ENCODE assay signal across 10 cellular contexts in genomic region chr11:67698247-67698646, GRCh38. TPM values are rescaled to one million over a fixed set of nuclear protein-coding genes. Genes with fewer than 3 reads are reported as not detected.
DNase-seq lines count a peak whose midpoint lies in the region; ATAC-seq, FAIRE-seq and TF ChIP-seq lines count a peak whose summit lies in the region.
"Had no signal": no experiment of that assay in that cellular context is flagged by ENCODE, and none has a peak within 500 bp of the region (broad histone marks: within the 10 kb centered on the region; RNA-seq: fewer than 3 reads in every experiment).

No MANE protein-coding gene starts in this region.

- H3K4me1 Mint-ChIP-seq in activated naive CD8-positive, alpha-beta T cell treated with anti-CD3 and anti-CD28 coated beads, Interleukin-2, amount 10 ng/mL, durations not matched to agents 7 days and 5 days: no peaks in the 10 kb centered on the region
- H3K4me1 Mint-ChIP-seq in stimulated activated naive CD8-positive, alpha-beta T cell treated with anti-CD3 and anti-CD28 coated beads, Interleukin-15, amount 100 ng/mL, for 72 hours: no peaks in the 10 kb centered on the region
- H3K4me1 Mint-ChIP-seq in naive thymus-derived CD8-positive, alpha-beta T cell: no peaks in the 10 kb centered on the region

- POLR2A ChIA-PET in HepG2 (lab: Yijun Ruan, JAX): no interaction called here
- POLR2A ChIA-PET in activated naive CD8-positive, alpha-beta T cell treated with anti-CD3 and anti-CD28 coated beads, Interleukin-2, amount 10 ng/mL, durations not matched to agents 7 days and 5 days (lab: Charles Lee): interaction anchor here (0.7 kb wide), 1 partner anchor 69 kb away, joined by 3 read pairs; no protein-coding TSS in a partner anchor
- POLR2A ChIA-PET in naive thymus-derived CD8-positive, alpha-beta T cell (lab: Charles Lee): no interaction called here

- TF ChIP-seq POLR2A in HepG2 (IDR thresholded peaks at IDR 0.05; ENCODE audit: insufficient read depth in 1 of 2, low read depth in 2 of 2, low read length in 2 of 2) (no peak), right lobe of liver (IDR thresholded peaks at IDR 0.05) (no peak)

- H3K4me3 Mint-ChIP-seq in activated naive CD8-positive, alpha-beta T cell treated with anti-CD3 and anti-CD28 coated beads, Interleukin-2, amount 10 ng/mL, durations not matched to agents 7 days and 5 days: no peak overlapping the region
- no peak overlapping the region for H3K4me3 Mint-ChIP-seq in stimulated activated naive CD8-positive, alpha-beta T cell treated with anti-CD3 and anti-CD28 coated beads, Interleukin-15, amount 100 ng/mL, for 72 hours
- H3K4me3 Mint-ChIP-seq in naive thymus-derived CD8-positive, alpha-beta T cell: no peak overlapping the region

- no peak overlapping the region for H3K9ac ChIP-seq in HepG2 (ENCODE audit: insufficient read depth, low read depth, low read length)
- H3K9ac ChIP-seq: parathyroid adenoma had no signal

- whole genome bisulfite sequencing in HepG2 (ENCODE audit: low lambda C conversion rate): 5% methylated on average over 5 of the region's 6 CpGs
- WGBS in right lobe of liver (ENCODE audit: insufficient coverage, low coverage, low lambda C conversion rate, missing lambda C conversion rate): 64% methylated on average over 3 of the region's 6 CpGs

- DNase-seq in HepG2 (ENCODE audit: low spot score) (peak; percentile 49), right lobe of liver (no peak), sciatic nerve (ENCODE audit: low spot score) (no peak), Right ventricle myocardium inferior (ENCODE audit: missing footprints) (no peak)
- no peak for DNase-seq in activated naive CD8-positive, alpha-beta T cell treated with anti-CD3 and anti-CD28 coated beads, Interleukin-2, amount 10 ng/mL, durations not matched to agents 7 days and 5 days
- DNase-seq in stimulated activated naive CD8-positive, alpha-beta T cell treated with anti-CD3 and anti-CD28 coated beads, Interleukin-15, amount 100 ng/mL, for 72 hours: peak in 1 of 2 donors; percentile 22
- DNase-seq in naive thymus-derived CD8-positive, alpha-beta T cell: no peak
- DNase-seq: stimulated activated naive CD4-positive, alpha-beta T cell had no signal

- H3K27me3 Mint-ChIP-seq in activated naive CD8-positive, alpha-beta T cell treated with anti-CD3 and anti-CD28 coated beads, Interleukin-2, amount 10 ng/mL, durations not matched to agents 7 days and 5 days: peaks cover 16% of the 10 kb centered on the region
- H3K27me3 Mint-ChIP-seq in stimulated activated naive CD8-positive, alpha-beta T cell treated with anti-CD3 and anti-CD28 coated beads, Interleukin-15, amount 100 ng/mL, for 72 hours: no peaks in the 10 kb centered on the region
- H3K27me3 Mint-ChIP-seq in naive thymus-derived CD8-positive, alpha-beta T cell: peaks cover 0 to 10% (median 4%) of the 10 kb centered on the region in 5 donors

- H3K27ac ChIP-seq in HepG2 (ENCODE audit: extremely low read length, insufficient read depth, low read length) (no peak overlapping the region), right lobe of liver (no peak overlapping the region)
- H3K27ac ChIP-seq: parathyroid adenoma had no signal

- H3K4me2 ChIP-seq in HepG2 (ENCODE audit: low read depth, low read length): no peak overlapping the region

- no peaks in the 10 kb centered on the region for H3K36me3 ChIP-seq in HepG2 (replicated peaks in 1 of 2; ENCODE audit: control insufficient read depth in 1 of 2, insufficient read depth in 2 of 2, low read length in 2 of 2)
- no peaks in the 10 kb centered on the region for H3K36me3 ChIP-seq in right lobe of liver

- no peak for TF ChIP-seq RAD21 in HepG2 (CRISPR knock-in tag; IDR thresholded peaks at IDR 0.05)

- H3K4me1 ChIP-seq in HepG2 (ENCODE audit: insufficient read depth, low read length): peaks cover 22% of the 10 kb centered on the region
- no peaks in the 10 kb centered on the region for H3K4me1 ChIP-seq in right lobe of liver
- H3K4me1 ChIP-seq: parathyroid adenoma had no signal

- TF ChIP-seq EP300 in HepG2 (IDR thresholded peaks at IDR 0.05; ENCODE audit: low read depth in 2 of 2, low read length in 2 of 2) (no peak), HepG2 (CRISPR knock-in tag; IDR thresholded peaks at IDR 0.05; ENCODE audit: borderline replicate concordance) (no peak)

- TF ChIP-seq CTCF in HepG2 (CRISPR knock-in tag; IDR thresholded peaks at IDR 0.05) (peak; percentile 61), right lobe of liver (IDR thresholded peaks at IDR 0.05) (no peak), LNCAP (IDR thresholded peaks at IDR 0.05) (0 out of 2 replicates have a peak, but pooled peaks have one; percentile 25)

- in situ Hi-C loops in HepG2 (cut with HindIII; ENCODE audit: extremely low pct_ligation_motif_present, low pct_unique_long_range_greater_than_20kb): no loop called here

- H3K9me3 ChIP-seq in HepG2 (ENCODE audit: low read length) (no peaks in the 10 kb centered on the region), right lobe of liver (no peaks in the 10 kb centered on the region)

- no peaks in the 10 kb centered on the region for H3K9me3 Mint-ChIP-seq in activated naive CD8-positive, alpha-beta T cell treated with anti-CD3 and anti-CD28 coated beads, Interleukin-2, amount 10 ng/mL, durations not matched to agents 7 days and 5 days
- no peaks in the 10 kb centered on the region for H3K9me3 Mint-ChIP-seq in stimulated activated naive CD8-positive, alpha-beta T cell treated with anti-CD3 and anti-CD28 coated beads, Interleukin-15, amount 100 ng/mL, for 72 hours
- peaks cover 0 to 1% (median 0%) of the 10 kb centered on the region in 9 donors for H3K9me3 Mint-ChIP-seq in naive thymus-derived CD8-positive, alpha-beta T cell

- no TSS peak for BruUV-seq in HepG2 (replicated peaks; lab: Mats Ljungman, UMichigan)

- no peak overlapping the region for H3K27ac Mint-ChIP-seq in activated naive CD8-positive, alpha-beta T cell treated with anti-CD3 and anti-CD28 coated beads, Interleukin-2, amount 10 ng/mL, durations not matched to agents 7 days and 5 days
- H3K27ac Mint-ChIP-seq in stimulated activated naive CD8-positive, alpha-beta T cell treated with anti-CD3 and anti-CD28 coated beads, Interleukin-15, amount 100 ng/mL, for 72 hours: no peak overlapping the region
- no peak overlapping the region for H3K27ac Mint-ChIP-seq in naive thymus-derived CD8-positive, alpha-beta T cell

- H2AFZ ChIP-seq in HepG2 (ENCODE audit: low read length): no peak overlapping the region
- H2AFZ ChIP-seq: parathyroid adenoma had no signal

- intact Hi-C loops in HepG2 (cut with micrococcal nuclease; ENCODE audit: unreplicated experiment): no loop called here
- intact Hi-C loops in right lobe of liver (cut with DNase I): no loop called here
- intact Hi-C loops in sciatic nerve (cut with DNase I): no loop called here
- intact Hi-C loops in Right ventricle myocardium inferior (cut with DNase I): no loop called here

- H3K79me2 ChIP-seq in HepG2 (ENCODE audit: insufficient read depth, low read length): no peaks in the 10 kb centered on the region
- H3K79me2 ChIP-seq: parathyroid adenoma had no signal

- CTCF ChIA-PET in HepG2 (lab: Yijun Ruan, JAX; ENCODE audit: low intra/inter-chr PET ratio, low total read pairs): no interaction called here

- H3K4me3 ChIP-seq in HepG2 (replicated peaks in 1 of 3; ENCODE audit: insufficient read depth in 1 of 3, low read depth in 2 of 3, low read length in 3 of 3) (no peak overlapping the region), right lobe of liver (no peak overlapping the region)

- FAIRE-seq in HepG2 (lab: Jason Lieb, UNC): peak; percentile 54

- H4K20me1 ChIP-seq in HepG2 (ENCODE audit: insufficient read depth, low read length): no peaks in the 10 kb centered on the region

- H3K27me3 ChIP-seq in HepG2 (ENCODE audit: control insufficient read depth in 1 of 2, insufficient read depth in 2 of 2, low read length in 2 of 2) (peaks cover 0 to 26% of the 10 kb centered on the region in 2 experiments; a peak in 3 of 5 replicates), right lobe of liver (no peaks in the 10 kb centered on the region)

- ATAC-seq in HepG2 (peak; percentile 98), right lobe of liver (no peak), sciatic nerve (no peak), Right ventricle myocardium inferior (no peak)
- ATAC-seq in activated naive CD8-positive, alpha-beta T cell treated with anti-CD3 and anti-CD28 coated beads, Interleukin-2, amount 10 ng/mL, durations not matched to agents 7 days and 5 days (ENCODE audit: low read depth): peak; percentile 63
- ATAC-seq in stimulated activated naive CD8-positive, alpha-beta T cell treated with anti-CD3 and anti-CD28 coated beads, Interleukin-15, amount 100 ng/mL, for 72 hours: peak; percentile 67
- no peak for ATAC-seq in naive thymus-derived CD8-positive, alpha-beta T cell

- H3K36me3 Mint-ChIP-seq in activated naive CD8-positive, alpha-beta T cell treated with anti-CD3 and anti-CD28 coated beads, Interleukin-2, amount 10 ng/mL, durations not matched to agents 7 days and 5 days: no peaks in the 10 kb centered on the region
- H3K36me3 Mint-ChIP-seq in naive thymus-derived CD8-positive, alpha-beta T cell: no peaks in the 10 kb centered on the region

RNA-seq across cellular contexts. Expression of gene ALDH3B2, which starts 23.8 kb away (rescaled TPM):
- total RNA-seq in HepG2 (2016; rRNA removed; fragmentation: Illumina TruSeq; extraction: Trizol) (not detected in 2 replicates), right lobe of liver (not detected), sciatic nerve (not detected), Right ventricle myocardium inferior (not detected)
- not detected in 2 replicates for total RNA-seq in HepG2 (2016; cell fraction: cytosol; rRNA removed; fragmentation: Illumina TruSeq; extraction: Trizol; ENCODE audit: low read depth)
- total RNA-seq in HepG2 (2016; cell fraction: insoluble cytoplasmic fraction; rRNA removed; fragmentation: Illumina TruSeq; extraction: Trizol): not detected in 2 replicates
- total RNA-seq in HepG2 (2016; cell fraction: membrane; rRNA removed; fragmentation: Illumina TruSeq; extraction: Trizol): not detected in 2 replicates
- not detected in 2 replicates for total RNA-seq in HepG2 (2016; cell fraction: nucleus; rRNA removed; fragmentation: Illumina TruSeq; extraction: Trizol)
- not detected in 2 replicates for polyA plus RNA-seq in HepG2 (2011; rRNA removed)
- not detected in 2 replicates for polyA plus RNA-seq in HepG2 (2011; cell fraction: cytosol; rRNA removed)
- not detected in 2 replicates for polyA plus RNA-seq in HepG2 (2011; cell fraction: nucleus; rRNA removed)
- polyA plus RNA-seq in HepG2 (2012): not detected in 2 replicates
- not detected in 2 replicates for polyA plus RNA-seq in HepG2 (2016; cell fraction: cytosol; fragmentation: Illumina TruSeq; extraction: Trizol; ENCODE audit: low read depth)
- polyA plus RNA-seq in HepG2 (2016; cell fraction: insoluble cytoplasmic fraction; fragmentation: Illumina TruSeq; extraction: Trizol; ENCODE audit: low read depth): not detected in 2 replicates
- not detected in 2 replicates for polyA plus RNA-seq in HepG2 (2016; cell fraction: membrane; fragmentation: Illumina TruSeq; extraction: Trizol; ENCODE audit: low read depth)
- polyA plus RNA-seq in HepG2 (2016; cell fraction: nucleus; fragmentation: Illumina TruSeq; extraction: Trizol; ENCODE audit: insufficient read depth, low read depth): not detected in 2 replicates
- not detected in 2 replicates for polyA minus RNA-seq in HepG2 (2011; rRNA and poly(A)+ RNA removed; ENCODE audit: low replicate concordance)
- not detected in 2 replicates for polyA minus RNA-seq in HepG2 (2011; cell fraction: cytosol; rRNA and poly(A)+ RNA removed)
- not detected in 2 replicates for polyA minus RNA-seq in HepG2 (2011; cell fraction: nucleus; rRNA and poly(A)+ RNA removed)
- total RNA-seq in activated naive CD8-positive, alpha-beta T cell treated with anti-CD3 and anti-CD28 coated beads, Interleukin-2, amount 10 ng/mL, durations not matched to agents 7 days and 5 days: not detected
- not detected for total RNA-seq in naive thymus-derived CD8-positive, alpha-beta T cell
- polyA plus RNA-seq in naive thymus-derived CD8-positive, alpha-beta T cell: not detected

RNA-seq across cellular contexts. Expression of gene ACY3, which starts 47.7 kb away (rescaled TPM):
- total RNA-seq in HepG2 (2016; rRNA removed; fragmentation: Illumina TruSeq; extraction: Trizol) (3.3 and 3.4 TPM in 2 replicates), right lobe of liver (10 to 100 TPM in 4 of 6 experiments, 1 to 10 TPM in 2; 6.8 to 17.9 (median 12.4) TPM), sciatic nerve (0.45 TPM), Right ventricle myocardium inferior (not detected)
- 1.1 and 1.2 TPM in 2 replicates for total RNA-seq in HepG2 (2016; cell fraction: cytosol; rRNA removed; fragmentation: Illumina TruSeq; extraction: Trizol; ENCODE audit: low read depth)
- 3.4 and 4.0 TPM in 2 replicates for total RNA-seq in HepG2 (2016; cell fraction: insoluble cytoplasmic fraction; rRNA removed; fragmentation: Illumina TruSeq; extraction: Trizol)
- 1.5 and 1.9 TPM in 2 replicates for total RNA-seq in HepG2 (2016; cell fraction: membrane; rRNA removed; fragmentation: Illumina TruSeq; extraction: Trizol)
- total RNA-seq in HepG2 (2016; cell fraction: nucleus; rRNA removed; fragmentation: Illumina TruSeq; extraction: Trizol): 1.6 and 1.7 TPM in 2 replicates
- 3.7 and 7.6 TPM in 2 replicates for polyA plus RNA-seq in HepG2 (2011; rRNA removed)
- polyA plus RNA-seq in HepG2 (2011; cell fraction: cytosol; rRNA removed): 3.7 and 4.0 TPM in 2 replicates
- polyA plus RNA-seq in HepG2 (2011; cell fraction: nucleus; rRNA removed): 8.6 and 13.6 TPM in 2 replicates
- 3.9 and 4.4 TPM in 2 replicates for polyA plus RNA-seq in HepG2 (2012)
- 0.75 and 1.2 TPM in 2 replicates for polyA plus RNA-seq in HepG2 (2016; cell fraction: cytosol; fragmentation: Illumina TruSeq; extraction: Trizol; ENCODE audit: low read depth)
- 3.5 and 4.2 TPM in 2 replicates for polyA plus RNA-seq in HepG2 (2016; cell fraction: insoluble cytoplasmic fraction; fragmentation: Illumina TruSeq; extraction: Trizol; ENCODE audit: low read depth)
- polyA plus RNA-seq in HepG2 (2016; cell fraction: membrane; fragmentation: Illumina TruSeq; extraction: Trizol; ENCODE audit: low read depth): 1.7 and 1.9 TPM in 2 replicates
- 6.5 and 6.8 TPM in 2 replicates for polyA plus RNA-seq in HepG2 (2016; cell fraction: nucleus; fragmentation: Illumina TruSeq; extraction: Trizol; ENCODE audit: insufficient read depth, low read depth)
- polyA minus RNA-seq in HepG2 (2011; rRNA and poly(A)+ RNA removed; ENCODE audit: low replicate concordance): 3.0 TPM in 1 of 2 replicates, not detected in the other
- polyA minus RNA-seq in HepG2 (2011; cell fraction: cytosol; rRNA and poly(A)+ RNA removed): 2.1 and 2.2 TPM in 2 replicates
- polyA minus RNA-seq in HepG2 (2011; cell fraction: nucleus; rRNA and poly(A)+ RNA removed): 0.90 and 1.1 TPM in 2 replicates
- under 1 TPM; 0.33 to 0.57 TPM for total RNA-seq in activated naive CD8-positive, alpha-beta T cell treated with anti-CD3 and anti-CD28 coated beads, Interleukin-2, amount 10 ng/mL, durations not matched to agents 7 days and 5 days
- not detected for total RNA-seq in naive thymus-derived CD8-positive, alpha-beta T cell
- polyA plus RNA-seq in naive thymus-derived CD8-positive, alpha-beta T cell: under 1 TPM in 2 of 3 donors, not detected in 1; 0.29 to 0.64 TPM

RNA-seq across cellular contexts. Expression of gene TBX10, which starts 58.7 kb away (rescaled TPM):
- total RNA-seq in HepG2 (2016; rRNA removed; fragmentation: Illumina TruSeq; extraction: Trizol) (0.17 and 0.27 TPM in 2 replicates), right lobe of liver (under 1 TPM in 5 of 6 experiments, not detected in 1; 0.24 to 0.49 (median 0.34) TPM), sciatic nerve (not detected), Right ventricle myocardium inferior (0.41 TPM)
- total RNA-seq in HepG2 (2016; cell fraction: cytosol; rRNA removed; fragmentation: Illumina TruSeq; extraction: Trizol; ENCODE audit: low read depth): not detected in 2 replicates
- total RNA-seq in HepG2 (2016; cell fraction: insoluble cytoplasmic fraction; rRNA removed; fragmentation: Illumina TruSeq; extraction: Trizol): 0.15 and 0.45 TPM in 2 replicates
- 0.15 and 0.28 TPM in 2 replicates for total RNA-seq in HepG2 (2016; cell fraction: membrane; rRNA removed; fragmentation: Illumina TruSeq; extraction: Trizol)
- total RNA-seq in HepG2 (2016; cell fraction: nucleus; rRNA removed; fragmentation: Illumina TruSeq; extraction: Trizol): 0.25 and 0.31 TPM in 2 replicates
- polyA plus RNA-seq in HepG2 (2011; rRNA removed): 1.7 and 3.1 TPM in 2 replicates
- 1.5 and 2.1 TPM in 2 replicates for polyA plus RNA-seq in HepG2 (2011; cell fraction: cytosol; rRNA removed)
- 2.4 and 3.7 TPM in 2 replicates for polyA plus RNA-seq in HepG2 (2011; cell fraction: nucleus; rRNA removed)
- polyA plus RNA-seq in HepG2 (2012): 1.1 and 4.1 TPM in 2 replicates
- 0.36 and 0.74 TPM in 2 replicates for polyA plus RNA-seq in HepG2 (2016; cell fraction: cytosol; fragmentation: Illumina TruSeq; extraction: Trizol; ENCODE audit: low read depth)
- polyA plus RNA-seq in HepG2 (2016; cell fraction: insoluble cytoplasmic fraction; fragmentation: Illumina TruSeq; extraction: Trizol; ENCODE audit: low read depth): 0.87 and 1.3 TPM in 2 replicates
- 0.65 and 0.89 TPM in 2 replicates for polyA plus RNA-seq in HepG2 (2016; cell fraction: membrane; fragmentation: Illumina TruSeq; extraction: Trizol; ENCODE audit: low read depth)
- polyA plus RNA-seq in HepG2 (2016; cell fraction: nucleus; fragmentation: Illumina TruSeq; extraction: Trizol; ENCODE audit: insufficient read depth, low read depth): 0.82 and 1.00 TPM in 2 replicates
- 0.72 TPM in 1 of 2 replicates, not detected in the other for polyA minus RNA-seq in HepG2 (2011; rRNA and poly(A)+ RNA removed; ENCODE audit: low replicate concordance)
- 0.62 and 1.3 TPM in 2 replicates for polyA minus RNA-seq in HepG2 (2011; cell fraction: cytosol; rRNA and poly(A)+ RNA removed)
- 0.26 TPM in 1 of 2 replicates, not detected in the other for polyA minus RNA-seq in HepG2 (2011; cell fraction: nucleus; rRNA and poly(A)+ RNA removed)
- not detected for total RNA-seq in activated naive CD8-positive, alpha-beta T cell treated with anti-CD3 and anti-CD28 coated beads, Interleukin-2, amount 10 ng/mL, durations not matched to agents 7 days and 5 days
- not detected for total RNA-seq in naive thymus-derived CD8-positive, alpha-beta T cell
- not detected for polyA plus RNA-seq in naive thymus-derived CD8-positive, alpha-beta T cell

Comparison
In these comparisons a context has a peak if more than half of its experiments do, and no peak if none do; other contexts are left out.
1. ATAC-seq: peak in HepG2 (single experiment), activated naive CD8-positive, alpha-beta T cell treated with anti-CD3 and anti-CD28 coated beads, Interleukin-2, amount 10 ng/mL, durations not matched to agents 7 days and 5 days (single experiment) and stimulated activated naive CD8-positive, alpha-beta T cell treated with anti-CD3 and anti-CD28 coated beads, Interleukin-15, amount 100 ng/mL, for 72 hours (single experiment); none in right lobe of liver (0 of 4), sciatic nerve (single experiment), naive thymus-derived CD8-positive, alpha-beta T cell (0 of 2) and Right ventricle myocardium inferior (single experiment).
2. CTCF ChIP-seq: peak in HepG2 (single experiment) and LNCAP (single experiment); none in right lobe of liver (0 of 4).